28 cellular contexts compared by ENCODE assay signal in the genomic region with DNA sequence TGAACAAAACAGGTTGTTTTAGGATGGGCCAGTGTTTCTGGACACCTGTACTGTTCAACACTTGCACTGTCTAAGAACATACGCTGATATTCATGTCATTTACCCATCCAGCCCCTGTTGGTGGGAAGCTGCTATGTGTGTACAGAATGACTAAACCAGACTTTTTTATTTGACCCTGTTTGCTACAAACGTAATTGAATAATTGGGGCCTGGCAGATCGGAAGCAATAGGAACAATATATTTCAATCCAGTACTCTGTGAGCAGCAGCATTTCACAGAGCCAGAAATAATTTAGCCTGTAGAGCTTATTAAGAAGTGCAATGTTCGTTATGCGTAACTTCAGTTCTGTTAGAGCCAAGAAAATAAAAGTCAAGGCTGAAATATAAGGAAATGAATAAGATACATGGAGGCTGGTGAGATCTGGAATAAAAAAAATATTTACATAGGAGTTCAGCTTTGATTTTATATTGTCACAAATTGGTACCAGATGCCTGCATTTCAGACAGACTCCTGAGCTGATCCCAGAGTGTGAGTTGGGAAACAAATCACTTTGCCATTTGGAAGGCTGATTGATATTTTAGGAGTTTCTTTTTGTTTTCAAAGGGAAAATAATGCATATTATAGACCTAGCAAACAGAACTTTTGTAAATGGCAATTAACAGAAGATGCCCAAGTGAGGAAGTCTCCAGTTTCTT. TPM values are rescaled to one million over a fixed set of nuclear protein-coding genes. Genes with fewer than 3 reads are reported as not detected.
A peak's percentile ranks its signal among the peaks of the same experiment; 100 is the strongest.
DNase-seq lines count a peak whose midpoint lies in the region; ATAC-seq, FAIRE-seq and TF ChIP-seq lines count a peak whose summit lies in the region.
"Had no signal": no experiment of that assay in that cellular context is flagged by ENCODE, and none has a peak within 500 bp of the region (broad histone marks: within the 10 kb centered on the region; RNA-seq: fewer than 3 reads in every experiment).

No MANE protein-coding gene starts in this region.

- no peak overlapping the region for H3K4ac ChIP-seq in mesendoderm (ENCODE audit: low read depth, low read length)

- peak overlapping the region in 1 of 2 experiments; percentile 64; a peak in 2 of 6 replicates for H3K27ac ChIP-seq in A549
- H3K27ac ChIP-seq in ascending aorta: peak overlapping the region; percentile 36 to 70
- peak overlapping the region; percentile 61 for H3K27ac ChIP-seq in mesodermal cell (ENCODE audit: low read depth, low read length, severe bottlenecking)
- no peak overlapping the region for H3K27ac ChIP-seq in mesendoderm (ENCODE audit: low read depth, low read length)
- H3K27ac ChIP-seq: colonic mucosa, heart right ventricle, neutrophil had no signal

- peak overlapping the region; percentile 48 for H3K4me2 ChIP-seq in A549
- H3K4me2 ChIP-seq in mesendoderm (ENCODE audit: low read length): no peak overlapping the region

- H2BK120ac ChIP-seq in mesendoderm (ENCODE audit: low read depth, low read length): no peak overlapping the region

- no peak for TF ChIP-seq POLR2A in A549 (IDR thresholded peaks at IDR 0.05; ENCODE audit: low read length)

- peaks cover 20% of the 10 kb centered on the region for H3K79me1 ChIP-seq in mesendoderm (ENCODE audit: low read length)

- H2BK15ac ChIP-seq in mesendoderm (replicated peaks; ENCODE audit: low read depth): no peak overlapping the region

- POLR2A ChIA-PET in A549 (lab: Yijun Ruan, JAX): no interaction called here

- H3K23ac ChIP-seq in mesendoderm (ENCODE audit: low read length): no peak overlapping the region

- CTCF ChIA-PET in A549 (lab: Yijun Ruan, JAX): no interaction called here

- 0 out of 2 replicates have a peak, but pooled peaks cover 4% of the 10 kb centered on the region for H3K36me3 Mint-ChIP-seq in HFFc6 (ENCODE audit: low read depth)
- H3K36me3 Mint-ChIP-seq: activated naive CD4-positive, alpha-beta T cell treated with anti-CD3 and anti-CD28 coated beads, Interleukin-2, amount 50 U/mL, for 72 hours; brain had no signal

- no peak overlapping the region for H4K5ac ChIP-seq in mesendoderm (ENCODE audit: low read length)

- H2BK5ac ChIP-seq in mesendoderm (ENCODE audit: low read length): no peak overlapping the region

- H3K9ac ChIP-seq in mesendoderm (ENCODE audit: low read length): no peak overlapping the region

- H2AK5ac ChIP-seq in mesendoderm (ENCODE audit: low read length): no peak overlapping the region

- no peak overlapping the region for H3K18ac ChIP-seq in mesendoderm (ENCODE audit: low read length)

- no peak overlapping the region for H3K4me3 Mint-ChIP-seq in HFFc6
- H3K4me3 Mint-ChIP-seq: activated T-helper 1 cell treated with anti-CD3 and anti-CD28 coated beads, Interleukin-12 subunit alpha, Interleukin-12 subunit beta, Interleukin-2, Interleukin-4 antibody, amounts not matched to agents 30 ng/mL and 10 ng/mL and 1 ng/mL, durations not matched to agents 14 hours and 24 hours and 36 hours; CD4-positive, CD25-positive, alpha-beta regulatory T cell; endodermal cell; immature natural killer cell had no signal

- TF ChIP-seq EP300 in A549 (IDR thresholded peaks at IDR 0.05): no peak

- H3K27me3 ChIP-seq in ascending aorta: no peaks in the 10 kb centered on the region
- H3K27me3 ChIP-seq in mesendoderm (ENCODE audit: insufficient read depth, low read length, poor library complexity): no peaks in the 10 kb centered on the region
- H3K27me3 ChIP-seq: colonic mucosa, neutrophil had no signal

- peak overlapping the region; percentile 46; the same call in 1 of the 2 replicates for H3K27ac Mint-ChIP-seq in HFFc6
- H3K27ac Mint-ChIP-seq: activated naive CD4-positive, alpha-beta T cell treated with anti-CD3 and anti-CD28 coated beads, Interleukin-2, amount 50 U/mL, for 72 hours; activated T-helper 1 cell treated with anti-CD3 and anti-CD28 coated beads, Interleukin-12 subunit alpha, Interleukin-12 subunit beta, Interleukin-2, Interleukin-4 antibody, amounts not matched to agents 30 ng/mL and 10 ng/mL and 1 ng/mL, durations not matched to agents 14 hours and 24 hours and 36 hours; CD4-positive, CD25-positive, alpha-beta regulatory T cell; endodermal cell; immature natural killer cell had no signal

- H3K9me3 Mint-ChIP-seq in HFFc6: no peaks in the 10 kb centered on the region
- H3K9me3 Mint-ChIP-seq: activated naive CD4-positive, alpha-beta T cell treated with anti-CD3 and anti-CD28 coated beads, Interleukin-2, amount 50 U/mL, for 72 hours; activated T-helper 1 cell treated with anti-CD3 and anti-CD28 coated beads, Interleukin-12 subunit alpha, Interleukin-12 subunit beta, Interleukin-2, Interleukin-4 antibody, amounts not matched to agents 30 ng/mL and 10 ng/mL and 1 ng/mL, durations not matched to agents 14 hours and 24 hours and 36 hours; CD4-positive, CD25-positive, alpha-beta regulatory T cell; endodermal cell; immature natural killer cell had no signal

- no peak overlapping the region for H3K56ac ChIP-seq in mesendoderm (ENCODE audit: low read length)

- peaks cover 24% of the 10 kb centered on the region for H3K4me1 Mint-ChIP-seq in HFFc6 (ENCODE audit: low read depth)
- H3K4me1 Mint-ChIP-seq: CD4-positive, CD25-positive, alpha-beta regulatory T cell had no signal

- intact Hi-C loops in ascending aorta (cut with DNase I): no loop called here

- no peaks in the 10 kb centered on the region for H3K27me3 Mint-ChIP-seq in HFFc6 (ENCODE audit: insufficient read depth)
- H3K27me3 Mint-ChIP-seq: brain had no signal

- H3K4me1 ChIP-seq in A549 (peaks cover 30% of the 10 kb centered on the region), ascending aorta (peaks cover 0 to 7% of the 10 kb centered on the region in 2 donors), mesodermal cell (ENCODE audit: control insufficient read depth, insufficient read depth, low read length, poor library complexity, severe bottlenecking) (peaks cover 13% of the 10 kb centered on the region), mesendoderm (ENCODE audit: control insufficient read depth, low read depth, low read length) (peaks cover 6% of the 10 kb centered on the region)
- H3K4me1 ChIP-seq: colonic mucosa had no signal

- no peak for DNase-seq in A549 (ENCODE audit: low read depth in 1 of 2, low spot score in 1 of 2)
- no peak for DNase-seq in HFFc6
- no peak for DNase-seq in ascending aorta (ENCODE audit: low spot score in 2 of 2)
- DNase-seq in mesendoderm: no peak
- DNase-seq: ACHN; activated CD4-positive, alpha-beta T cell treated with anti-CD3 and anti-CD28 coated beads for 48 hours; CD4-positive, CD25-positive, alpha-beta regulatory T cell; colonic mucosa; DMS 273 treated with DMSO at 0.1 percent for 48 hours; GDM1; heart right ventricle; immature natural killer cell; left ventricle myocardium superior; NCI-H2107; NCI-H524; retina; stimulated activated CD8-positive, alpha-beta memory T cell treated with anti-CD3 and anti-CD28 coated beads, Interleukin-4, amount 100 ng/mL, for 48 hours had no signal

- H3K36me3 ChIP-seq in ascending aorta (no peaks in the 10 kb centered on the region), mesodermal cell (ENCODE audit: control insufficient read depth, insufficient read depth, low read length) (no peaks in the 10 kb centered on the region), mesendoderm (ENCODE audit: control insufficient read depth, insufficient read depth, low read length) (no peaks in the 10 kb centered on the region)
- H3K36me3 ChIP-seq: colonic mucosa, HAP-1, heart right ventricle, neutrophil had no signal

- 67% methylated on average over 5 of the region's 5 CpGs for WGBS in A549 (ENCODE audit: missing lambda C conversion rate)
- 100% methylated on average over 2 to 4 of the region's 5 CpGs for WGBS in mesodermal cell (ENCODE audit: insufficient coverage in 2 of 2), 2 experiments
- no CpG with 5 or more reads among the region's 5 CpGs for WGBS in mesendoderm (ENCODE audit: extremely low coverage, insufficient coverage, low lambda C conversion rate)

- H3K9me3 ChIP-seq in A549 (no peaks in the 10 kb centered on the region), ascending aorta (no peaks in the 10 kb centered on the region), mesodermal cell (ENCODE audit: control insufficient read depth, low read length) (no peaks in the 10 kb centered on the region)
- H3K9me3 ChIP-seq: colonic mucosa, HAP-1, heart right ventricle, neutrophil had no signal

- H3K4me3 ChIP-seq in A549 (no peak overlapping the region), ascending aorta (peak overlapping the region in 1 of 2 donors; percentile 14), mesodermal cell (ENCODE audit: extremely low read depth, insufficient read depth, low read length, poor library complexity, severe bottlenecking) (no peak overlapping the region), mesendoderm (ENCODE audit: low read length) (no peak overlapping the region)
- H3K4me3 ChIP-seq: colonic mucosa, HAP-1, heart right ventricle had no signal

- H3K79me2 ChIP-seq in mesendoderm (ENCODE audit: control insufficient read depth, insufficient read depth, low read length): peaks cover 30% of the 10 kb centered on the region

- no peak overlapping the region for H4K8ac ChIP-seq in mesendoderm (ENCODE audit: low read depth, low read length)

- ATAC-seq in A549 (peak in 1 of 2 experiments; percentile 55; a peak in 2 of 6 replicates), GM18909 (IDR thresholded peaks at IDR 0.05; ENCODE audit: poor library complexity, unreplicated experiment) (no peak), GM19035 (IDR thresholded peaks at IDR 0.05; ENCODE audit: unreplicated experiment) (no peak), GM18861 (IDR thresholded peaks at IDR 0.05; ENCODE audit: unreplicated experiment) (no peak)
- ATAC-seq: activated naive CD4-positive, alpha-beta T cell treated with anti-CD3 and anti-CD28 coated beads, Interleukin-2, amount 50 U/mL, for 72 hours; heart right ventricle; left ventricle myocardium superior had no signal

- TF ChIP-seq CTCF in A549 (IDR thresholded peaks at IDR 0.05): no peak
- TF ChIP-seq CTCF in HFFc6 (IDR thresholded peaks at IDR 0.05): no peak
- no peak for TF ChIP-seq CTCF in ascending aorta (IDR thresholded peaks at IDR 0.05)

- no peak for FAIRE-seq in A549 (lab: Jason Lieb, UNC)
- FAIRE-seq: urothelium cell line had no signal

- no peak for TF ChIP-seq RAD21 in A549 (conservative IDR thresholded peaks at IDR 0.05 in 1 of 2, IDR thresholded peaks at IDR 0.05 in 1 of 2)

TF ChIP-seq in A549, 52 proteins besides CTCF, POLR2A, EP300 and RAD21:
- TF ChIP-seq RFX5 (IDR thresholded peaks at IDR 0.05) (no peak), SREBF2 (IDR thresholded peaks at IDR 0.05) (no peak)
TF ChIP-seq in A549: peak in this region for 0.

RNA-seq across cellular contexts. Expression of a gene that starts 19.7 kb away (rescaled TPM):
- 8.5 and 8.6 TPM in 2 replicates for polyA plus RNA-seq in A549 (2011; rRNA removed)
- polyA plus RNA-seq in A549 (2012; cell fraction: cytosol; rRNA removed): 6.8 and 8.3 TPM in 2 replicates
- polyA plus RNA-seq in A549 (2012; cell fraction: nucleus; rRNA removed): 6.0 and 10.3 TPM in 2 replicates
- polyA plus RNA-seq in A549 (2017; fragmentation: RNase III; extraction: RNeasy Plus Mini Kit Qiagen cat#74134 plus additional on column Dnase treatment): 4.5 to 6.4 TPM (median 5.0 TPM) in 3 replicates
- 7.4 and 9.1 TPM in 2 replicates for polyA minus RNA-seq in A549 (2011; rRNA and poly(A)+ RNA removed)
- 1 to 10 TPM; 6.2 to 9.3 (median 8.5) TPM for total RNA-seq in HFFc6 (2021; fragmentation: NEBNext Ultra II Directional; extraction: Animal tissue kit (Norgen Biotek cat#: 25700))
- total RNA-seq in ascending aorta: 5.4 TPM
- polyA plus RNA-seq in mesodermal cell (2013, experiment 1 of 2): 5.5 TPM
- polyA plus RNA-seq in mesodermal cell (2013, experiment 2 of 2): 4.6 TPM
- polyA plus RNA-seq in mesendoderm (2013, experiment 1 of 2): 15.9 TPM
- 16.6 TPM for polyA plus RNA-seq in mesendoderm (2013, experiment 2 of 2)
